Comparison of ENCODE assay signal across 30 cellular contexts in genomic region chr10:3277566-3277965, GRCh38.
"Had no signal": no experiment of that assay in that cellular context is flagged by ENCODE, and none has a peak within 500 bp of the region (broad histone marks: within the 10 kb centered on the region; RNA-seq: fewer than 3 reads in every experiment).

No MANE protein-coding gene starts in this region.

- H3K36me3 Mint-ChIP-seq: activated naive CD8-positive, alpha-beta T cell; T-cell had no signal

- H3K9me3 Mint-ChIP-seq: activated CD4-positive, alpha-beta memory T cell treated with anti-CD3 and anti-CD28 coated beads, Interleukin-2, amount 10 ng/mL, durations not matched to agents 7 days and 5 days; activated CD4-positive, alpha-beta T cell treated with anti-CD3 and anti-CD28 coated beads, Interleukin-2, amount 10 ng/mL, durations not matched to agents 7 days and 5 days; activated naive CD8-positive, alpha-beta T cell treated with anti-CD3 and anti-CD28 coated beads, Interleukin-2, amount 50 U/mL, for 24 hours; activated T-cell treated with anti-CD3 and anti-CD28 coated beads, Interleukin-2, amount 50 U/mL, for 24 hours; activated T-cell treated with anti-CD3 and anti-CD28 coated beads, Interleukin-2, amount 50 U/mL, for 72 hours; T-cell; T-helper 1 cell treated with Interleukin-12 subunit alpha and Interleukin-12 subunit beta and Interleukin-4 antibody, amounts not matched to agents 30 μg/mL and 1 μg/mL, for 36 hours had no signal

- H3K27ac Mint-ChIP-seq: activated B cell treated with CpG ODN at 0.5 μM for 24 hours; activated CD4-positive, alpha-beta memory T cell treated with anti-CD3 and anti-CD28 coated beads, Interleukin-2, amount 10 ng/mL, durations not matched to agents 7 days and 5 days; activated CD4-positive, alpha-beta T cell treated with anti-CD3 and anti-CD28 coated beads, Interleukin-2, amount 10 ng/mL, durations not matched to agents 7 days and 5 days; activated naive CD8-positive, alpha-beta T cell; activated naive CD8-positive, alpha-beta T cell treated with anti-CD3 and anti-CD28 coated beads, Interleukin-2, amount 50 U/mL, for 24 hours; activated T-cell treated with anti-CD3 and anti-CD28 coated beads, Interleukin-2, amount 50 U/mL, for 24 hours; activated T-cell treated with anti-CD3 and anti-CD28 coated beads, Interleukin-2, amount 50 U/mL, for 72 hours; T-cell; T-helper 1 cell treated with Interleukin-12 subunit alpha and Interleukin-12 subunit beta and Interleukin-4 antibody, amounts not matched to agents 30 μg/mL and 1 μg/mL, for 36 hours had no signal

- DNase-seq: activated B cell treated with CpG ODN at 0.5 μM for 24 hours; activated CD4-positive, alpha-beta memory T cell treated with anti-CD3 and anti-CD28 coated beads, Interleukin-2, amount 10 ng/mL, durations not matched to agents 7 days and 5 days; activated CD4-positive, alpha-beta T cell treated with anti-CD3 and anti-CD28 coated beads, Interleukin-2, amount 10 ng/mL, durations not matched to agents 7 days and 5 days; activated CD4-positive, alpha-beta T cell treated with anti-CD3 and anti-CD28 coated beads, Interleukin-2, amount 50 U/mL, for 4 hours; activated CD8-positive, alpha-beta memory T cell treated with anti-CD3 and anti-CD28 coated beads, Interleukin-2, amount 50 U/mL, for 48 hours; activated gamma-delta T cell treated with Interleukin-2 at 50 U/mL for 16 hours; activated naive CD4-positive, alpha-beta T cell treated with anti-CD3 and anti-CD28 coated beads, Interleukin-2, amount 50 U/mL, for 16 hours; activated naive CD4-positive, alpha-beta T cell treated with Interleukin-2 at 50 U/mL for 16 hours; activated naive CD8-positive, alpha-beta T cell treated with anti-CD3 and anti-CD28 coated beads, Interleukin-2, amount 50 U/mL, for 24 hours; activated T-cell treated with anti-CD3 and anti-CD28 coated beads for 4 hours; activated T-cell treated with anti-CD3 and anti-CD28 coated beads, Interleukin-2, amount 50 U/mL, for 24 hours; activated T-cell treated with anti-CD3 and anti-CD28 coated beads, Interleukin-2, amount 50 U/mL, for 72 hours; adrenal gland; amygdala; aorta; body of pancreas; caudate nucleus; cortex of kidney; dermis blood vessel endothelial cell; effector CD8-positive, alpha-beta T cell; foreskin fibroblast; head of caudate nucleus; SW 1271; T-cell; T1000; WERI-Rb-1 had no signal

- ATAC-seq: activated CD4-positive, CD25-positive, alpha-beta regulatory T cell treated with anti-CD3 and anti-CD28 coated beads, Interleukin-2, amount 50 U/mL, for 24 hours; activated naive CD8-positive, alpha-beta T cell treated with anti-CD3 and anti-CD28 coated beads, Interleukin-2, amount 50 U/mL, for 24 hours; activated T-cell treated with anti-CD3 and anti-CD28 coated beads, Interleukin-2, amount 50 U/mL, for 72 hours; body of pancreas; esophagus mucosa; T-cell had no signal

- H3K4me3 Mint-ChIP-seq: activated B cell treated with CpG ODN at 0.5 μM for 24 hours; activated CD4-positive, alpha-beta memory T cell treated with anti-CD3 and anti-CD28 coated beads, Interleukin-2, amount 10 ng/mL, durations not matched to agents 7 days and 5 days; activated CD4-positive, alpha-beta T cell treated with anti-CD3 and anti-CD28 coated beads, Interleukin-2, amount 10 ng/mL, durations not matched to agents 7 days and 5 days; activated naive CD8-positive, alpha-beta T cell; activated naive CD8-positive, alpha-beta T cell treated with anti-CD3 and anti-CD28 coated beads, Interleukin-2, amount 50 U/mL, for 24 hours; activated T-cell treated with anti-CD3 and anti-CD28 coated beads, Interleukin-2, amount 50 U/mL, for 24 hours; activated T-cell treated with anti-CD3 and anti-CD28 coated beads, Interleukin-2, amount 50 U/mL, for 72 hours; T-cell; T-helper 1 cell treated with Interleukin-12 subunit alpha and Interleukin-12 subunit beta and Interleukin-4 antibody, amounts not matched to agents 30 μg/mL and 1 μg/mL, for 36 hours had no signal

- H3K4me1 Mint-ChIP-seq: activated B cell treated with CpG ODN at 0.5 μM for 24 hours; activated CD4-positive, alpha-beta memory T cell treated with anti-CD3 and anti-CD28 coated beads, Interleukin-2, amount 10 ng/mL, durations not matched to agents 7 days and 5 days; activated CD4-positive, alpha-beta T cell treated with anti-CD3 and anti-CD28 coated beads, Interleukin-2, amount 10 ng/mL, durations not matched to agents 7 days and 5 days; activated naive CD8-positive, alpha-beta T cell treated with anti-CD3 and anti-CD28 coated beads, Interleukin-2, amount 50 U/mL, for 24 hours; T-cell had no signal
